Comparison of ENCODE assay signal across 24 cellular contexts in genomic region chr15:39668457-39668856, GRCh38.
"Had no signal": no experiment of that assay in that cellular context is flagged by ENCODE, and none has a peak within 500 bp of the region (broad histone marks: within the 10 kb centered on the region; RNA-seq: fewer than 3 reads in every experiment).

No MANE protein-coding gene starts in this region.

- FAIRE-seq: islet of Langerhans had no signal

- H3K9me3 Mint-ChIP-seq: naive thymus-derived CD8-positive, alpha-beta T cell; stimulated activated effector memory CD8-positive, alpha-beta T cell treated with anti-CD3 and anti-CD28 coated beads, Interleukin-12 subunit alpha, Interleukin-12 subunit beta, amount 100 ng/mL, for 72 hours had no signal

- ATAC-seq: foreskin keratinocyte; gastroesophageal sphincter; heart left ventricle; naive thymus-derived CD8-positive, alpha-beta T cell; stimulated activated effector memory CD8-positive, alpha-beta T cell treated with anti-CD3 and anti-CD28 coated beads, Interleukin-12 subunit alpha, Interleukin-12 subunit beta, amount 100 ng/mL, for 72 hours had no signal

- H3K36me3 ChIP-seq: esophagus muscularis mucosa, gastroesophageal sphincter, heart left ventricle, prostate gland, right atrium auricular region, sigmoid colon, stomach, thyroid gland had no signal

- H3K9me3 ChIP-seq: esophagus muscularis mucosa, gastroesophageal sphincter, heart left ventricle, prostate gland, right atrium auricular region, sigmoid colon, stomach, thyroid gland had no signal

- H3K4me3 ChIP-seq: dorsolateral prefrontal cortex, esophagus muscularis mucosa, gastroesophageal sphincter, heart left ventricle, prostate gland, right atrium auricular region, sigmoid colon, stomach, thyroid gland had no signal

- H3K27ac ChIP-seq: epithelial cell of prostate, foreskin keratinocyte, prostate gland, right atrium auricular region, stomach, thyroid gland had no signal

- H3K27ac Mint-ChIP-seq: stimulated activated effector memory CD8-positive, alpha-beta T cell treated with anti-CD3 and anti-CD28 coated beads, Interleukin-12 subunit alpha, Interleukin-12 subunit beta, amount 100 ng/mL, for 72 hours had no signal

- H3K36me3 Mint-ChIP-seq: naive thymus-derived CD8-positive, alpha-beta T cell; stimulated activated effector memory CD8-positive, alpha-beta T cell treated with anti-CD3 and anti-CD28 coated beads, Interleukin-12 subunit alpha, Interleukin-12 subunit beta, amount 100 ng/mL, for 72 hours had no signal

- H3K4me3 Mint-ChIP-seq: naive thymus-derived CD8-positive, alpha-beta T cell; stimulated activated effector memory CD8-positive, alpha-beta T cell treated with anti-CD3 and anti-CD28 coated beads, Interleukin-12 subunit alpha, Interleukin-12 subunit beta, amount 100 ng/mL, for 72 hours had no signal

- H3K4me1 ChIP-seq: foreskin keratinocyte, prostate gland had no signal

- DNase-seq: caudate nucleus; cerebellar nuclear complex; dorsolateral prefrontal cortex; effector CD4-positive, alpha-beta T cell; foreskin keratinocyte; heart left ventricle; hippocampal formation; kidney glomerular epithelial cell; naive thymus-derived CD8-positive, alpha-beta T cell; nucleus accumbens; sigmoid colon; stimulated activated CD4-positive, alpha-beta T cell treated with anti-CD3 and anti-CD28 coated beads, Interleukin-2, amount 100 ng/mL, for 24 hours; stimulated activated CD4-positive, alpha-beta T cell treated with anti-CD3 and anti-CD28 coated beads, Interleukin-4, amount 100 ng/mL, for 24 hours; stimulated activated naive CD4-positive, alpha-beta T cell treated with Interleukin-2 at 50 U/mL for 16 hours; stomach; thyroid gland; trophoblast cell had no signal
